Comparison of ENCODE assay signal across 8 cellular contexts in genomic region chr3:27632431-27633223, GRCh38.
DNase-seq lines count a peak whose midpoint lies in the region; ATAC-seq and TF ChIP-seq lines count a peak whose summit lies in the region.

No MANE protein-coding gene starts in this region.

- H3K36me3 ChIP-seq in BE2C (no peaks in the 10 kb centered on the region), heart left ventricle (no peaks in the 10 kb centered on the region), psoas muscle (ENCODE audit: insufficient read depth in 1 of 2, low read depth in 1 of 2) (no peaks in the 10 kb centered on the region)

- peak overlapping the region; percentile 50 to 77 for H3K27ac Mint-ChIP-seq in activated naive CD4-positive, alpha-beta T cell treated with anti-CD3 and anti-CD28 coated beads, Interleukin-2, amount 50 U/mL, for 72 hours

- no peaks in the 10 kb centered on the region for H3K9me3 Mint-ChIP-seq in activated naive CD4-positive, alpha-beta T cell treated with anti-CD3 and anti-CD28 coated beads, Interleukin-2, amount 50 U/mL, for 72 hours

- H3K9me3 ChIP-seq in BE2C (no peaks in the 10 kb centered on the region), heart left ventricle (no peaks in the 10 kb centered on the region), psoas muscle (no peaks in the 10 kb centered on the region)

- H3K27me3 ChIP-seq in BE2C (no peaks in the 10 kb centered on the region), heart left ventricle (no peaks in the 10 kb centered on the region), psoas muscle (ENCODE audit: insufficient read depth in 3 of 3, low read length in 2 of 3) (peaks cover 0 to 5% (median 0%) of the 10 kb centered on the region in 3 donors)

- H3K27ac ChIP-seq in heart left ventricle (peak overlapping the region; percentile 3 to 91 (median 76)), psoas muscle (peak overlapping the region; percentile 63)

- ATAC-seq in GM19043 (IDR thresholded peaks at IDR 0.05; ENCODE audit: low read depth, unreplicated experiment) (peak; percentile 80), HG03196 (IDR thresholded peaks at IDR 0.05; ENCODE audit: unreplicated experiment) (peak; percentile 71), heart left ventricle (peak in 3 of 4 donors; percentile 85 to 89 (median 86)), psoas muscle (peak in 3 of 4 donors; percentile 55 to 61 (median 57))
- peak; percentile 80 to 90 for ATAC-seq in activated naive CD4-positive, alpha-beta T cell treated with anti-CD3 and anti-CD28 coated beads, Interleukin-2, amount 50 U/mL, for 72 hours

- no peaks in the 10 kb centered on the region for H3K4me1 ChIP-seq in BE2C
- H3K4me1 ChIP-seq in heart left ventricle, result peaks cover 0 to 10% (median 1%) of the 10 kb centered on the region in 12 donors
- H3K4me1 ChIP-seq in psoas muscle, result no peaks in the 10 kb centered on the region

- intact Hi-C loops in heart left ventricle (cut with DNase I), result loop anchor here in 3 of 10 donors (5.0 to 10.0 kb wide), 2 partner anchors 148 to 150 kb away; partner anchors contain the start of gene SLC4A7 (in 3 of the 3)
- intact Hi-C loops in psoas muscle (cut with DNase I), result loop anchor here (5.0 to 10.0 kb wide), 2 partner anchors 148 to 150 kb away; partner anchors contain the start of gene SLC4A7 (in 2 of the 2)

- WGBS in heart left ventricle, 4 donors, result 10 to 37% (median 12%) methylated on average over 36 to 66 of the region's 66 CpGs
- WGBS in psoas muscle, 3 donors, result 12 to 15% (median 15%) methylated on average over 44 to 66 of the region's 66 CpGs

- H3K4me3 ChIP-seq in BE2C (ENCODE audit: low read depth, low read length) (peak overlapping the region; percentile 49), heart left ventricle (peak overlapping the region in 11 of 12 donors; percentile 25 to 76 (median 63)), psoas muscle (peak overlapping the region; percentile 67)

- no peak for TF ChIP-seq POLR2A in heart left ventricle (IDR thresholded peaks at IDR 0.05)

- peaks cover 0 to 6% of the 10 kb centered on the region in 2 donors for H3K36me3 Mint-ChIP-seq in activated naive CD4-positive, alpha-beta T cell treated with anti-CD3 and anti-CD28 coated beads, Interleukin-2, amount 50 U/mL, for 72 hours

- TF ChIP-seq CTCF in BE2C (IDR thresholded peaks at IDR 0.05; ENCODE audit: low read depth, low read length) (no peak), heart left ventricle (IDR thresholded peaks at IDR 0.05) (no peak), psoas muscle (IDR thresholded peaks at IDR 0.05) (no peak)

- DNase-seq in BE2C (peak; percentile 54), RPMI7951 (ENCODE audit: low read depth) (peak; percentile 70), heart left ventricle (peak; percentile 43 to 66 (median 50)), psoas muscle (peak; percentile 48 to 63), superior temporal gyrus (ENCODE audit: extremely low spot score) (no peak)
- DNase-seq in activated naive CD4-positive, alpha-beta T cell treated with anti-CD3 and anti-CD28 coated beads, Interleukin-2, amount 50 U/mL, for 72 hours (ENCODE audit: low spot score in 2 of 2), result peak; percentile 36 to 62
